35 cellular contexts compared by ENCODE assay signal in genomic region chr6:146106532-146106931, GRCh38.
"Had no signal": no experiment of that assay in that cellular context is flagged by ENCODE, and none has a peak within 500 bp of the region (broad histone marks: within the 10 kb centered on the region; RNA-seq: fewer than 3 reads in every experiment).

No MANE protein-coding gene starts in this region.

- H3K4me1 Mint-ChIP-seq: activated B cell treated with CpG ODN at 0.5 μM for 24 hours; activated CD4-positive, alpha-beta T cell treated with anti-CD3 and anti-CD28 coated beads, Interleukin-2, amount 10 ng/mL, durations not matched to agents 24 days and 14 days; activated naive CD4-positive, alpha-beta T cell treated with anti-CD3 and anti-CD28 coated beads, Interleukin-2, amount 10 ng/mL, durations not matched to agents 7 days and 5 days; activated naive CD4-positive, alpha-beta T cell treated with anti-CD3 and anti-CD28 coated beads, Interleukin-2, amount 50 U/mL, for 24 hours; activated naive CD8-positive, alpha-beta T cell treated with anti-CD3 and anti-CD28 coated beads, Interleukin-2, amount 10 ng/mL, durations not matched to agents 7 days and 5 days; activated naive CD8-positive, alpha-beta T cell treated with anti-CD3 and anti-CD28 coated beads, Interleukin-2, amount 50 U/mL, for 24 hours; activated T-helper 17 cell treated with anti-CD3 and anti-CD28 coated beads, Interleukin-2, amount 50 U/mL, for 72 hours; brain had no signal

- H3K27me3 Mint-ChIP-seq: activated B cell treated with CpG ODN at 0.5 μM for 24 hours; activated CD4-positive, alpha-beta memory T cell treated with anti-CD3 and anti-CD28 coated beads for 36 hours; activated CD4-positive, alpha-beta T cell treated with anti-CD3 and anti-CD28 coated beads, Interleukin-2, amount 10 ng/mL, durations not matched to agents 24 days and 14 days; activated naive CD4-positive, alpha-beta T cell treated with anti-CD3 and anti-CD28 coated beads, Interleukin-2, amount 10 ng/mL, durations not matched to agents 7 days and 5 days; activated naive CD8-positive, alpha-beta T cell treated with anti-CD3 and anti-CD28 coated beads, Interleukin-2, amount 10 ng/mL, durations not matched to agents 7 days and 5 days; activated naive CD8-positive, alpha-beta T cell treated with anti-CD3 and anti-CD28 coated beads, Interleukin-2, amount 50 U/mL, for 24 hours had no signal

- H3K27ac ChIP-seq: ascending aorta, breast epithelium, VCaP had no signal

- H3K4me3 Mint-ChIP-seq: activated B cell treated with CpG ODN at 0.5 μM for 24 hours; activated CD4-positive, alpha-beta memory T cell treated with anti-CD3 and anti-CD28 coated beads for 36 hours; activated CD4-positive, alpha-beta T cell treated with anti-CD3 and anti-CD28 coated beads, Interleukin-2, amount 10 ng/mL, durations not matched to agents 24 days and 14 days; activated CD8-positive, alpha-beta T cell treated with anti-CD3 and anti-CD28 coated beads for 36 hours; activated naive CD4-positive, alpha-beta T cell treated with anti-CD3 and anti-CD28 coated beads, Interleukin-2, amount 10 ng/mL, durations not matched to agents 7 days and 5 days; activated naive CD4-positive, alpha-beta T cell treated with anti-CD3 and anti-CD28 coated beads, Interleukin-2, amount 50 U/mL, for 24 hours; activated naive CD8-positive, alpha-beta T cell; activated naive CD8-positive, alpha-beta T cell treated with anti-CD3 and anti-CD28 coated beads, Interleukin-2, amount 10 ng/mL, durations not matched to agents 7 days and 5 days; activated naive CD8-positive, alpha-beta T cell treated with anti-CD3 and anti-CD28 coated beads, Interleukin-2, amount 50 U/mL, for 24 hours; activated T-cell treated with anti-CD3 and anti-CD28 coated beads, Interleukin-2, amount 50 U/mL, for 4 hours; activated T-cell treated with anti-CD3 and anti-CD28 coated beads, Interleukin-2, amount 50 U/mL, for 72 hours; activated T-helper 1 cell treated with anti-CD3 and anti-CD28 coated beads, Interleukin-12 subunit alpha, Interleukin-12 subunit beta, Interleukin-2, Interleukin-4 antibody, amounts not matched to agents 30 ng/mL and 10 ng/mL and 1 ng/mL, durations not matched to agents 14 hours and 24 hours and 36 hours; activated T-helper 17 cell treated with anti-CD3 and anti-CD28 coated beads, Interleukin-2, amount 50 U/mL, for 72 hours; brain; T-helper 1 cell treated with Interleukin-12 subunit alpha and Interleukin-12 subunit beta and Interleukin-4 antibody, amounts not matched to agents 30 μg/mL and 1 μg/mL, for 36 hours; T-helper 2 cell treated with Interferon-gamma antibody and Interleukin-4, amounts not matched to agents 5 μg/mL and 100 μg/mL, for 36 hours had no signal

- H3K27me3 ChIP-seq: ascending aorta, breast epithelium had no signal

- H3K36me3 ChIP-seq: ascending aorta, breast epithelium had no signal

- H3K4me1 ChIP-seq: ascending aorta, breast epithelium had no signal

- H3K27ac Mint-ChIP-seq: activated B cell treated with CpG ODN at 0.5 μM for 24 hours; activated CD4-positive, alpha-beta memory T cell treated with anti-CD3 and anti-CD28 coated beads for 36 hours; activated CD4-positive, alpha-beta T cell treated with anti-CD3 and anti-CD28 coated beads, Interleukin-2, amount 10 ng/mL, durations not matched to agents 24 days and 14 days; activated CD8-positive, alpha-beta T cell treated with anti-CD3 and anti-CD28 coated beads for 36 hours; activated naive CD4-positive, alpha-beta T cell treated with anti-CD3 and anti-CD28 coated beads, Interleukin-2, amount 10 ng/mL, durations not matched to agents 7 days and 5 days; activated naive CD4-positive, alpha-beta T cell treated with anti-CD3 and anti-CD28 coated beads, Interleukin-2, amount 50 U/mL, for 24 hours; activated naive CD8-positive, alpha-beta T cell; activated naive CD8-positive, alpha-beta T cell treated with anti-CD3 and anti-CD28 coated beads, Interleukin-2, amount 10 ng/mL, durations not matched to agents 7 days and 5 days; activated naive CD8-positive, alpha-beta T cell treated with anti-CD3 and anti-CD28 coated beads, Interleukin-2, amount 50 U/mL, for 24 hours; activated T-cell treated with anti-CD3 and anti-CD28 coated beads, Interleukin-2, amount 50 U/mL, for 72 hours; activated T-helper 1 cell treated with anti-CD3 and anti-CD28 coated beads, Interleukin-12 subunit alpha, Interleukin-12 subunit beta, Interleukin-2, Interleukin-4 antibody, amounts not matched to agents 30 ng/mL and 10 ng/mL and 1 ng/mL, durations not matched to agents 14 hours and 24 hours and 36 hours; activated T-helper 17 cell treated with anti-CD3 and anti-CD28 coated beads, Interleukin-2, amount 50 U/mL, for 72 hours; brain; T-helper 1 cell treated with Interleukin-12 subunit alpha and Interleukin-12 subunit beta and Interleukin-4 antibody, amounts not matched to agents 30 μg/mL and 1 μg/mL, for 36 hours; T-helper 2 cell treated with Interferon-gamma antibody and Interleukin-4, amounts not matched to agents 5 μg/mL and 100 μg/mL, for 36 hours had no signal

- DNase-seq: activated B cell treated with CpG ODN at 0.5 μM for 24 hours; activated CD4-positive, alpha-beta memory T cell treated with anti-CD3 and anti-CD28 coated beads for 36 hours; activated CD4-positive, alpha-beta T cell treated with anti-CD3 and anti-CD28 coated beads for 4 hours; activated CD4-positive, alpha-beta T cell treated with anti-CD3 and anti-CD28 coated beads, Interleukin-2, amount 10 ng/mL, durations not matched to agents 24 days and 14 days; activated CD4-positive, alpha-beta T cell treated with anti-CD3 and anti-CD28 coated beads, Interleukin-2, amount 50 U/mL, for 1 hour; activated CD4-positive, alpha-beta T cell treated with anti-CD3 and anti-CD28 coated beads, Interleukin-2, amount 50 U/mL, for 4 hours; activated CD4-positive, CD25-positive, alpha-beta regulatory T cell treated with anti-CD3 and anti-CD28 coated beads, Interleukin-2, amount 50 U/mL, for 72 hours; activated CD8-positive, alpha-beta memory T cell treated with anti-CD3 and anti-CD28 coated beads, Interleukin-2, amount 50 U/mL, for 4 hours; activated CD8-positive, alpha-beta T cell treated with anti-CD3 and anti-CD28 coated beads for 36 hours; activated effector memory CD4-positive, alpha-beta T cell treated with anti-CD3 and anti-CD28 coated beads, Interleukin-2, amount 50 U/mL, for 16 hours; activated naive CD4-positive, alpha-beta T cell treated with anti-CD3 and anti-CD28 coated beads, Interleukin-2, amount 10 ng/mL, durations not matched to agents 7 days and 5 days; activated naive CD4-positive, alpha-beta T cell treated with Interleukin-2 at 50 U/mL for 16 hours; activated naive CD8-positive, alpha-beta T cell treated with anti-CD3 and anti-CD28 coated beads, Interleukin-2, amount 10 ng/mL, durations not matched to agents 7 days and 5 days; activated naive CD8-positive, alpha-beta T cell treated with anti-CD3 and anti-CD28 coated beads, Interleukin-2, amount 50 U/mL, for 24 hours; activated T-cell treated with anti-CD3 and anti-CD28 coated beads for 4 hours; activated T-cell treated with anti-CD3 and anti-CD28 coated beads, Interleukin-2, amount 50 U/mL, for 1 hour; activated T-cell treated with anti-CD3 and anti-CD28 coated beads, Interleukin-2, amount 50 U/mL, for 4 hours; activated T-cell treated with anti-CD3 and anti-CD28 coated beads, Interleukin-2, amount 50 U/mL, for 72 hours; amygdala; anterior cingulate cortex; central memory CD4-positive, alpha-beta T cell; cerebellar nuclear complex; T-helper 1 cell; T-helper 2 cell; T-helper 9 cell had no signal

- H3K4me3 ChIP-seq: ascending aorta, breast epithelium had no signal

- H3K9me3 Mint-ChIP-seq: activated CD4-positive, alpha-beta T cell treated with anti-CD3 and anti-CD28 coated beads, Interleukin-2, amount 10 ng/mL, durations not matched to agents 24 days and 14 days; activated T-helper 1 cell treated with anti-CD3 and anti-CD28 coated beads, Interleukin-12 subunit alpha, Interleukin-12 subunit beta, Interleukin-2, Interleukin-4 antibody, amounts not matched to agents 30 ng/mL and 10 ng/mL and 1 ng/mL, durations not matched to agents 14 hours and 24 hours and 36 hours had no signal

- ATAC-seq: activated CD8-positive, alpha-beta T cell treated with anti-CD3 and anti-CD28 coated beads for 36 hours; activated naive CD8-positive, alpha-beta T cell treated with anti-CD3 and anti-CD28 coated beads, Interleukin-2, amount 50 U/mL, for 24 hours; activated T-cell treated with anti-CD3 and anti-CD28 coated beads, Interleukin-2, amount 50 U/mL, for 4 hours; activated T-cell treated with anti-CD3 and anti-CD28 coated beads, Interleukin-2, amount 50 U/mL, for 72 hours; activated T-helper 17 cell treated with anti-CD3 and anti-CD28 coated beads, Interleukin-2, amount 50 U/mL, for 72 hours had no signal

- H3K36me3 Mint-ChIP-seq: activated CD4-positive, alpha-beta memory T cell treated with anti-CD3 and anti-CD28 coated beads for 36 hours; activated naive CD4-positive, alpha-beta T cell treated with anti-CD3 and anti-CD28 coated beads, Interleukin-2, amount 10 ng/mL, durations not matched to agents 7 days and 5 days; activated naive CD8-positive, alpha-beta T cell; activated naive CD8-positive, alpha-beta T cell treated with anti-CD3 and anti-CD28 coated beads, Interleukin-2, amount 10 ng/mL, durations not matched to agents 7 days and 5 days had no signal
